Comparison of ENCODE assay signal across 14 cellular contexts in genomic region chr19:5250127-5250659, GRCh38.
DNase-seq lines count a peak whose midpoint lies in the region; ATAC-seq and TF ChIP-seq lines count a peak whose summit lies in the region.
"Had no signal": no experiment of that assay in that cellular context is flagged by ENCODE, and none has a peak within 500 bp of the region (broad histone marks: within the 10 kb centered on the region; RNA-seq: fewer than 3 reads in every experiment).

No MANE protein-coding gene starts in this region.

- H3K27ac ChIP-seq in gastroesophageal sphincter = no peak overlapping the region
- H3K27ac ChIP-seq in neural cell (ENCODE audit: low read length) = no peak overlapping the region
- H3K27ac ChIP-seq in aorta (ENCODE audit: low read depth in 1 of 2, low read length in 2 of 2) = no peak overlapping the region
- H3K27ac ChIP-seq: KMS-11 had no signal

- H3K27me3 Mint-ChIP-seq in stimulated activated naive B cell treated with anti-CD40 and anti-IgM and Interleukin-4, amounts not matched to agents 10 μg/mL and 1 μg/mL and 100 μg/mL, for 72 hours = peaks cover 14 to 23% of the 10 kb centered on the region in 2 donors

- H3K27me3 ChIP-seq in gastroesophageal sphincter (no peaks in the 10 kb centered on the region), neural cell (ENCODE audit: insufficient read depth, low read depth, low read length) (no peaks in the 10 kb centered on the region), aorta (ENCODE audit: control insufficient read depth in 1 of 2, insufficient read depth in 2 of 2, low read length in 1 of 2) (no peaks in the 10 kb centered on the region)

- no peaks in the 10 kb centered on the region for H3K79me2 ChIP-seq in neural cell (replicated peaks; ENCODE audit: insufficient read depth, low read length)

- H3F3A ChIP-seq in neural cell (ENCODE audit: insufficient read depth, low read length, poor library complexity, severe bottlenecking) = no peaks in the 10 kb centered on the region

- whole genome bisulfite sequencing in gastroesophageal sphincter (ENCODE audit: low coverage in 1 of 2), 2 donors = 40 to 80% methylated on average over 2 of the region's 23 CpGs
- 5 to 13% methylated on average over 22 to 23 of the region's 23 CpGs for WGBS in aorta, 2 donors

- peaks cover 1 to 8% of the 10 kb centered on the region in 2 donors for H3K36me3 Mint-ChIP-seq in stimulated activated naive B cell treated with anti-CD40 and anti-IgM and Interleukin-4, amounts not matched to agents 10 μg/mL and 1 μg/mL and 100 μg/mL, for 72 hours
- H3K36me3 Mint-ChIP-seq: CD14-positive monocyte had no signal

- H3K4me3 ChIP-seq in gastroesophageal sphincter (no peak overlapping the region), neural cell (ENCODE audit: low read length) (no peak overlapping the region), aorta (ENCODE audit: low read length in 2 of 2) (no peak overlapping the region)

- H3K9ac ChIP-seq in neural cell (ENCODE audit: low read length) = no peak overlapping the region
- H3K9ac ChIP-seq: KMS-11, SK-N-SH had no signal

- peaks cover 0 to 11% (median 2%) of the 10 kb centered on the region in 3 donors for H3K9me3 ChIP-seq in gastroesophageal sphincter
- H3K9me3 ChIP-seq in neural cell (ENCODE audit: low read length) = peaks cover 9% of the 10 kb centered on the region
- H3K9me3 ChIP-seq in aorta (ENCODE audit: control insufficient read depth, low read length) = peaks cover 4% of the 10 kb centered on the region
- H3K9me3 ChIP-seq: SK-N-SH had no signal

- intact Hi-C loops in aorta (cut with DNase I) = no loop called here

- H2AFZ ChIP-seq in neural cell (ENCODE audit: low read depth, low read length) = no peak overlapping the region

- TF ChIP-seq EP300 in gastroesophageal sphincter (IDR thresholded peaks at IDR 0.05) (no peak), neural cell (conservative IDR thresholded peaks at IDR 0.05; ENCODE audit: poor library complexity, severe bottlenecking) (no peak)

- TF ChIP-seq CTCF in gastroesophageal sphincter (IDR thresholded peaks at IDR 0.05) (no peak), neural cell (IDR thresholded peaks at IDR 0.05; ENCODE audit: poor library complexity, severe bottlenecking) (no peak)

- H3K4me2 ChIP-seq in neural cell (ENCODE audit: low read length) = no peak overlapping the region
- H3K4me2 ChIP-seq: KMS-11, SK-N-SH had no signal

- H3K4me1 ChIP-seq in gastroesophageal sphincter = peaks cover 0 to 14% (median 0%) of the 10 kb centered on the region in 3 donors
- H3K4me1 ChIP-seq in aorta (ENCODE audit: control insufficient read depth in 1 of 2, insufficient read depth in 2 of 2, low read length in 2 of 2) = no peaks in the 10 kb centered on the region

- peaks cover 10% of the 10 kb centered on the region in 2 donors for H3K9me3 Mint-ChIP-seq in stimulated activated naive B cell treated with anti-CD40 and anti-IgM and Interleukin-4, amounts not matched to agents 10 μg/mL and 1 μg/mL and 100 μg/mL, for 72 hours

- no peak for TF ChIP-seq RAD21 in neural cell (conservative IDR thresholded peaks at IDR 0.05)

- ATAC-seq in gastroesophageal sphincter (peak; percentile 83), aorta (ENCODE audit: low FRiP score) (peak; percentile 44), HG03097 (IDR thresholded peaks at IDR 0.05; ENCODE audit: low FRiP score, unreplicated experiment) (no peak)
- no peak for ATAC-seq in stimulated activated naive B cell treated with anti-CD40 and anti-IgM and Interleukin-4, amounts not matched to agents 10 μg/mL and 1 μg/mL and 100 μg/mL, for 72 hours (replicated peaks)
- ATAC-seq: activated T-cell treated with anti-CD3 and anti-CD28 coated beads, Interleukin-2, amount 50 U/mL, for 4 hours had no signal

- no peaks in the 10 kb centered on the region for H3K9me2 ChIP-seq in neural cell (ENCODE audit: insufficient read depth, low read length)
- H3K9me2 ChIP-seq: SK-N-SH had no signal

- no peaks in the 10 kb centered on the region for H3K4me1 Mint-ChIP-seq in stimulated activated naive B cell treated with anti-CD40 and anti-IgM and Interleukin-4, amounts not matched to agents 10 μg/mL and 1 μg/mL and 100 μg/mL, for 72 hours
- H3K4me1 Mint-ChIP-seq: CD14-positive monocyte had no signal

- H3K36me3 ChIP-seq in gastroesophageal sphincter (peaks cover 0 to 60% of the 10 kb centered on the region in 2 donors), neural cell (ENCODE audit: insufficient read depth, low read length) (peaks cover 12% of the 10 kb centered on the region), aorta (ENCODE audit: control insufficient read depth in 1 of 2, insufficient read depth in 2 of 2, low read length in 1 of 2) (peaks cover 0 to 3% of the 10 kb centered on the region in 2 donors)

- no peak overlapping the region for H3K27ac Mint-ChIP-seq in stimulated activated naive B cell treated with anti-CD40 and anti-IgM and Interleukin-4, amounts not matched to agents 10 μg/mL and 1 μg/mL and 100 μg/mL, for 72 hours
- H3K27ac Mint-ChIP-seq: CD14-positive monocyte had no signal

- H3K4me3 Mint-ChIP-seq in stimulated activated naive B cell treated with anti-CD40 and anti-IgM and Interleukin-4, amounts not matched to agents 10 μg/mL and 1 μg/mL and 100 μg/mL, for 72 hours = no peak overlapping the region
- H3K4me3 Mint-ChIP-seq: activated T-cell treated with anti-CD3 and anti-CD28 coated beads, Interleukin-2, amount 50 U/mL, for 4 hours; CD14-positive monocyte had no signal

- no peak for TF ChIP-seq POLR2A in gastroesophageal sphincter (IDR thresholded peaks at IDR 0.05)

- DNase-seq in NCI-H446 (lab: John Stamatoyannopoulos, UW) (peak; percentile 85 to 89), aorta (peak; percentile 80 to 94), NOMO-1 treated with dmso at 0.1 percent for 144 hours (lab: John Stamatoyannopoulos, UW; ENCODE audit: unreplicated experiment) (no peak)
- DNase-seq in stimulated activated naive B cell treated with anti-CD40 and anti-IgM and Interleukin-4, amounts not matched to agents 10 μg/mL and 1 μg/mL and 100 μg/mL, for 72 hours = no peak
- DNase-seq: activated T-cell treated with anti-CD3 and anti-CD28 coated beads, Interleukin-2, amount 50 U/mL, for 4 hours; DMS79; NCI-H146; NCI-H510A; SK-N-SH had no signal

- H4K20me1 ChIP-seq in neural cell (ENCODE audit: insufficient read depth) = no peaks in the 10 kb centered on the region

TF ChIP-seq in neural cell, 6 proteins besides CTCF, POLR2A, EP300 and RAD21:
- TF ChIP-seq MXI1 (conservative IDR thresholded peaks at IDR 0.05; ENCODE audit: poor library complexity, severe bottlenecking) = no peak
- peak; percentile 26 for TF ChIP-seq POLR2AphosphoS5 (IDR thresholded peaks at IDR 0.05)
- no peak for TF ChIP-seq SMC3 (conservative IDR thresholded peaks at IDR 0.05; ENCODE audit: poor library complexity)
- no peak for TF ChIP-seq EZH2 (IDR thresholded peaks at IDR 0.05; ENCODE audit: borderline replicate concordance, insufficient read depth, low read length, poor library complexity, severe bottlenecking)
- TF ChIP-seq TAF1 (IDR thresholded peaks at IDR 0.05; ENCODE audit: low read depth) = no peak

Comparison
In these comparisons a context has a peak if more than half of its experiments do, and no peak if none do; other contexts are left out.
1. DNase-seq: peak in NCI-H446 (2 of 2) and aorta (2 of 2); none in stimulated activated naive B cell treated with anti-CD40 and anti-IgM and Interleukin-4, amounts not matched to agents 10 μg/mL and 1 μg/mL and 100 μg/mL, for 72 hours (single experiment) and NOMO-1 treated with dmso at 0.1 percent for 144 hours (single experiment).
2. ATAC-seq: peak in gastroesophageal sphincter (single experiment) and aorta (single experiment); none in stimulated activated naive B cell treated with anti-CD40 and anti-IgM and Interleukin-4, amounts not matched to agents 10 μg/mL and 1 μg/mL and 100 μg/mL, for 72 hours (0 of 2) and HG03097 (single experiment).